Comparison of ENCODE assay signal across 7 cellular contexts in genomic region chr5:79236364-79236969, GRCh38. TPM values are rescaled to one million over a fixed set of nuclear protein-coding genes. Genes with fewer than 3 reads are reported as not detected.
A peak's percentile ranks its signal among the peaks of the same experiment; 100 is the strongest.
DNase-seq lines count a peak whose midpoint lies in the region; ATAC-seq and TF ChIP-seq lines count a peak whose summit lies in the region.

No MANE protein-coding gene starts in this region.

- H3K9ac ChIP-seq in Loucy (ENCODE audit: low read depth, low read length, poor library complexity, severe bottlenecking), result peak overlapping the region; percentile 77
- H3K9ac ChIP-seq in fibroblast of lung (ENCODE audit: insufficient read depth, low read length), result peak overlapping the region; percentile 77

- TF ChIP-seq POLR2A in vagina (IDR thresholded peaks at IDR 0.05), result no peak

- H3K9me3 ChIP-seq in Loucy (ENCODE audit: insufficient read depth, low read depth, low read length) (no peaks in the 10 kb centered on the region), fibroblast of lung (ENCODE audit: control insufficient read depth, insufficient read depth, low read depth, low read length) (no peaks in the 10 kb centered on the region), vagina (no peaks in the 10 kb centered on the region)

- no peaks in the 10 kb centered on the region for H3K36me3 ChIP-seq in GM23338 (ENCODE audit: insufficient read depth)
- no peaks in the 10 kb centered on the region for H3K36me3 ChIP-seq in Loucy (ENCODE audit: insufficient read depth, low read length)
- no peaks in the 10 kb centered on the region for H3K36me3 ChIP-seq in fibroblast of lung (ENCODE audit: control insufficient read depth, insufficient read depth, low read length)
- H3K36me3 ChIP-seq in vagina, result no peaks in the 10 kb centered on the region

- H3K9me2 ChIP-seq in GM23338 (ENCODE audit: insufficient read depth) (no peaks in the 10 kb centered on the region), Loucy (replicated peaks; ENCODE audit: low read depth, low read length) (no peaks in the 10 kb centered on the region)

- peaks cover 8% of the 10 kb centered on the region for H3K27me3 Mint-ChIP-seq in GM23338 (ENCODE audit: insufficient read depth, low read depth, poor library complexity)
- H3K27me3 Mint-ChIP-seq in nephron progenitor cell (ENCODE audit: low read depth, poor library complexity), result peaks cover 53% of the 10 kb centered on the region

- in situ Hi-C loops in GM13976 (cut with MboI; ENCODE audit: low sequenced_read_pairs, unreplicated experiment), result no loop called here

- H3K36me3 Mint-ChIP-seq in GM23338 (ENCODE audit: low read depth) (peaks cover 3% of the 10 kb centered on the region; the same call in 2 of the 3 replicates), nephron progenitor cell (ENCODE audit: low read depth) (no peaks in the 10 kb centered on the region)

- peak overlapping the region; percentile 97 for H3K4me2 ChIP-seq in GM23338
- H3K4me2 ChIP-seq in Loucy (ENCODE audit: low read depth, low read length, poor library complexity, severe bottlenecking), result peak overlapping the region; percentile 94
- H3K4me2 ChIP-seq in fibroblast of lung (ENCODE audit: extremely low read depth, insufficient read depth, low read length), result peak overlapping the region; percentile 99

- H3K4me1 Mint-ChIP-seq in GM23338, result peaks cover 8% of the 10 kb centered on the region; the same call in 2 of the 3 replicates
- H3K4me1 Mint-ChIP-seq in nephron progenitor cell, result peaks cover 29% of the 10 kb centered on the region

- peak overlapping the region; percentile 82 for H3K4me3 ChIP-seq in GM23338
- H3K4me3 ChIP-seq in Loucy (ENCODE audit: low read length, poor library complexity, severe bottlenecking), result peak overlapping the region; percentile 82
- peak overlapping the region; percentile 71 to 93 (median 78) for H3K4me3 ChIP-seq in fibroblast of lung (replicated peaks in 1 of 4; ENCODE audit: control extremely low read depth in 1 of 4, insufficient read depth in 1 of 4, low read depth in 3 of 4, low read length in 4 of 4)
- peak overlapping the region; percentile 92 to 98 for H3K4me3 ChIP-seq in vagina

- H3F3A ChIP-seq in GM23338 (replicated peaks; ENCODE audit: low read depth) (no peaks in the 10 kb centered on the region), Loucy (ENCODE audit: low read depth) (0 out of 2 replicates have a peak, but pooled peaks cover 4% of the 10 kb centered on the region)

- peak; percentile 43 for ATAC-seq in GM23338

- intact Hi-C loops in vagina (cut with DNase I), result no loop called here

- no peak overlapping the region; the same call in 1 of the 2 replicates for H3K27ac Mint-ChIP-seq in GM23338
- H3K27ac Mint-ChIP-seq in nephron progenitor cell, result no peak overlapping the region

- H3K9me3 Mint-ChIP-seq in GM23338, result no peaks in the 10 kb centered on the region
- no peaks in the 10 kb centered on the region for H3K9me3 Mint-ChIP-seq in nephron progenitor cell

- DNase-seq in GM13976 (ENCODE audit: low spot score) (peak; percentile 58), GM23338 (ENCODE audit: low spot score) (peak; percentile 70), fibroblast of lung (ENCODE audit: low read depth in 2 of 2) (peak in 1 of 2 donors; percentile 43), nephron progenitor cell (peak; percentile 64), vagina (ENCODE audit: extremely low spot score in 2 of 2) (peak in 1 of 2 donors; percentile 83)
- peak; percentile 55 to 64 for DNase-seq in activated T-cell treated with anti-CD3 and anti-CD28 coated beads, Interleukin-2, amount 50 U/mL, for 48 hours

- H3K79me2 ChIP-seq in GM23338 (replicated peaks; ENCODE audit: insufficient read depth) (peaks cover 42% of the 10 kb centered on the region), Loucy (ENCODE audit: insufficient read depth, low read length) (peaks cover 49% of the 10 kb centered on the region), fibroblast of lung (ENCODE audit: control insufficient read depth, insufficient read depth, low read length) (peaks cover 5% of the 10 kb centered on the region)

- H4K20me1 ChIP-seq in GM23338 (replicated peaks; ENCODE audit: insufficient read depth) (no peaks in the 10 kb centered on the region; the same call in 1 of the 2 replicates), Loucy (ENCODE audit: insufficient read depth, low read length, poor library complexity, severe bottlenecking) (peaks cover 36% of the 10 kb centered on the region), fibroblast of lung (ENCODE audit: control insufficient read depth, extremely low read depth, insufficient read depth, low read length) (no peaks in the 10 kb centered on the region)

- H3K4me3 Mint-ChIP-seq in GM23338, result peak overlapping the region; percentile 91
- peak overlapping the region; percentile 85 for H3K4me3 Mint-ChIP-seq in nephron progenitor cell

- H3K27ac ChIP-seq in GM23338 (ENCODE audit: low read depth) (peak overlapping the region; percentile 69; the same call in 1 of the 2 replicates), fibroblast of lung (ENCODE audit: insufficient read depth, low read length) (peak overlapping the region; percentile 56), vagina (peak overlapping the region; percentile 100)

- H3K27me3 ChIP-seq in GM23338 (ENCODE audit: insufficient read depth) (peaks cover 14% of the 10 kb centered on the region; the same call in 1 of the 2 replicates), Loucy (ENCODE audit: insufficient read depth, low read length, poor library complexity, severe bottlenecking) (no peaks in the 10 kb centered on the region), fibroblast of lung (ENCODE audit: control insufficient read depth, insufficient read depth, low read length) (no peaks in the 10 kb centered on the region), vagina (no peaks in the 10 kb centered on the region)

- H2AFZ ChIP-seq in GM23338, result peak overlapping the region; percentile 85
- peak overlapping the region; percentile 95 for H2AFZ ChIP-seq in Loucy (ENCODE audit: low read length)
- H2AFZ ChIP-seq in fibroblast of lung (ENCODE audit: low read length), result peak overlapping the region; percentile 67

- TF ChIP-seq CTCF in GM13976 (IDR thresholded peaks at IDR 0.05; ENCODE audit: borderline replicate concordance, control extremely low read depth, extremely low read depth, insufficient read depth, missing control alignments) (no peak), GM23338 (conservative IDR thresholded peaks at IDR 0.05; ENCODE audit: low read depth in 2 of 2) (no peak), Loucy (conservative IDR thresholded peaks at IDR 0.05; ENCODE audit: low read length) (no peak), fibroblast of lung (conservative IDR thresholded peaks at IDR 0.05 in 1 of 2, IDR thresholded peaks at IDR 0.05 in 1 of 2; ENCODE audit: low read depth in 1 of 2, low read length in 2 of 2) (no peak), nephron progenitor cell (IDR thresholded peaks at IDR 0.05) (no peak), vagina (IDR thresholded peaks at IDR 0.05) (no peak)

- H3K4me1 ChIP-seq in GM23338 (ENCODE audit: insufficient read depth) (peaks cover 15% of the 10 kb centered on the region; the same call in 1 of the 2 replicates), Loucy (ENCODE audit: insufficient read depth, low read length, poor library complexity, severe bottlenecking) (peaks cover 42% of the 10 kb centered on the region), fibroblast of lung (ENCODE audit: control insufficient read depth, extremely low read depth, insufficient read depth, low read length) (no peaks in the 10 kb centered on the region), vagina (peaks cover 33% of the 10 kb centered on the region)

RNA-seq across cellular contexts. Expression of gene JMY, which starts 0.5 kb away (rescaled TPM):
- total RNA-seq in GM23338 (2014; rRNA removed; shearing (Covaris generic)), result 15.9 and 18.4 TPM in 2 replicates
- polyA plus RNA-seq in GM23338 (2016; fragmentation: Nextera tagmentation; extraction: Ambion mirVana) (6.1 and 6.2 TPM in 2 replicates), fibroblast of lung (3.4 and 4.1 TPM in 2 replicates)
- total RNA-seq in fibroblast of lung (19.3 and 27.2 TPM in 2 replicates), vagina (12.0 TPM)
- 2.3 and 3.0 TPM in 2 replicates for polyA plus RNA-seq in fibroblast of lung (2012)
- polyA minus RNA-seq in fibroblast of lung (ENCODE audit: low replicate concordance), result 0.67 and 2.2 TPM in 2 replicates
